ENCODE assay signal across 15 cellular contexts in genomic region chr18:3119401-3120323, GRCh38.
DNase-seq lines count a peak whose midpoint lies in the region; TF ChIP-seq lines count a peak whose summit lies in the region.
"Had no signal": no experiment of that assay in that cellular context is flagged by ENCODE, and none has a peak within 500 bp of the region (broad histone marks: within the 10 kb centered on the region; RNA-seq: fewer than 3 reads in every experiment).

No MANE protein-coding gene starts in this region.

- no peak overlapping the region for H3K4me2 ChIP-seq in neuronal stem cell (ENCODE audit: insufficient read depth, low read length, poor library complexity, severe bottlenecking)

- H3K36me3 ChIP-seq in stomach (peaks cover 0 to 16% (median 0%) of the 10 kb centered on the region in 4 donors), thyroid gland (no peaks in the 10 kb centered on the region), neuronal stem cell (replicated peaks in 1 of 2; ENCODE audit: control insufficient read depth in 2 of 2, insufficient read depth in 2 of 2, low read length in 2 of 2) (no peaks in the 10 kb centered on the region)
- H3K36me3 ChIP-seq: Peyer's patch had no signal

- no peak overlapping the region for H4K8ac ChIP-seq in neuronal stem cell (ENCODE audit: low read depth, low read length)

- H3K23ac ChIP-seq in neuronal stem cell (ENCODE audit: low read depth, low read length, poor library complexity), result no peak overlapping the region

- H2AK5ac ChIP-seq in neuronal stem cell (ENCODE audit: low read depth, low read length), result no peak overlapping the region

- H3K4me3 ChIP-seq in HL-60 (replicated peaks; ENCODE audit: insufficient read depth, low read length), result no peak overlapping the region
- no peak overlapping the region for H3K4me3 ChIP-seq in stomach
- no peak overlapping the region for H3K4me3 ChIP-seq in thyroid gland (replicated peaks in 1 of 3)
- no peak overlapping the region for H3K4me3 ChIP-seq in neuronal stem cell (ENCODE audit: low read length in 2 of 2)
- H3K4me3 ChIP-seq: Peyer's patch had no signal

- TF ChIP-seq POLR2A in stomach (IDR thresholded peaks at IDR 0.05), result no peak
- TF ChIP-seq POLR2A in thyroid gland (IDR thresholded peaks at IDR 0.05), result no peak

- no peak for TF ChIP-seq EP300 in stomach (IDR thresholded peaks at IDR 0.05)

- no peak overlapping the region for H4K91ac ChIP-seq in neuronal stem cell (ENCODE audit: low read depth, low read length, poor library complexity)

- no peak overlapping the region for H2BK12ac ChIP-seq in neuronal stem cell (ENCODE audit: low read length)

- no peak overlapping the region for H3K4ac ChIP-seq in neuronal stem cell (ENCODE audit: low read length)

- H2BK5ac ChIP-seq in neuronal stem cell (ENCODE audit: low read length), result no peak overlapping the region

- DNase-seq in HL-60 (ENCODE audit: low read depth in 1 of 2, low spot score in 1 of 2) (peak in 1 of 2 experiments; percentile 36), SW480 (ENCODE audit: low spot score) (peak; percentile 78), iris pigment epithelial cell (ENCODE audit: low read depth) (peak; percentile 13), stomach (no peak), thyroid gland (no peak), neuronal stem cell (ENCODE audit: low spot score) (no peak), NCI-H146 (lab: John Stamatoyannopoulos, UW) (no peak)
- DNase-seq: activated B cell treated with CpG ODN at 0.5 μM for 24 hours; activated effector memory CD4-positive, alpha-beta T cell treated with Interleukin-2 at 50 U/mL for 16 hours; hippocampal formation; NCI-H1930; NCI-H526; posterior cingulate gyrus; SW 1271 had no signal

- H3K14ac ChIP-seq in neuronal stem cell (ENCODE audit: low read length), result no peak overlapping the region

- H3K4me1 ChIP-seq in stomach (peaks cover 0 to 13% (median 5%) of the 10 kb centered on the region in 4 donors), thyroid gland (no peaks in the 10 kb centered on the region), neuronal stem cell (ENCODE audit: control insufficient read depth in 2 of 2, insufficient read depth in 1 of 2, low read depth in 1 of 2, low read length in 2 of 2) (peaks cover 0 to 2% of the 10 kb centered on the region in 2 donors)
- H3K4me1 ChIP-seq: Peyer's patch had no signal

- H2BK15ac ChIP-seq in neuronal stem cell (ENCODE audit: low read length), result no peak overlapping the region

- WGBS in stomach, 5 donors, result 72 to 80% (median 74%) methylated on average over 12 of the region's 12 CpGs
- WGBS in thyroid gland, 2 donors, result 96 to 97% methylated on average over 12 of the region's 12 CpGs
- WGBS in neuronal stem cell (ENCODE audit: extremely low coverage in 2 of 2, insufficient read length in 2 of 2, insufficient replicate concordance in 1 of 2), 2 donors, result no CpG with 5 or more reads among the region's 12 CpGs

- H2AFZ ChIP-seq in neuronal stem cell (ENCODE audit: low read length), result no peak overlapping the region

- TF ChIP-seq CTCF in HL-60 (IDR thresholded peaks at IDR 0.05; ENCODE audit: insufficient read depth, low read length), result no peak
- TF ChIP-seq CTCF in stomach (IDR thresholded peaks at IDR 0.05), result no peak
- TF ChIP-seq CTCF in thyroid gland (IDR thresholded peaks at IDR 0.05), result no peak

- H3K27ac ChIP-seq in HL-60 (replicated peaks), result peak overlapping the region; percentile 5
- H3K27ac ChIP-seq in stomach, result peak overlapping the region; percentile 57 to 81 (median 70)
- no peak overlapping the region for H3K27ac ChIP-seq in thyroid gland
- no peak overlapping the region for H3K27ac ChIP-seq in neuronal stem cell (replicated peaks; ENCODE audit: low read length)

- H3K79me1 ChIP-seq in neuronal stem cell (ENCODE audit: low read depth, low read length), result no peaks in the 10 kb centered on the region

- H3K9me3 ChIP-seq in stomach (no peaks in the 10 kb centered on the region), thyroid gland (no peaks in the 10 kb centered on the region), neuronal stem cell (replicated peaks in 1 of 2; ENCODE audit: control insufficient read depth in 2 of 2, insufficient read depth in 1 of 2, low read depth in 1 of 2, low read length in 2 of 2) (no peaks in the 10 kb centered on the region)
- H3K9me3 ChIP-seq: Peyer's patch had no signal

- no peak overlapping the region for H2BK120ac ChIP-seq in neuronal stem cell (ENCODE audit: low read depth, low read length)

- H3K27me3 ChIP-seq in HL-60 (ENCODE audit: insufficient read depth, poor library complexity, severe bottlenecking) (no peaks in the 10 kb centered on the region), stomach (no peaks in the 10 kb centered on the region), thyroid gland (no peaks in the 10 kb centered on the region), neuronal stem cell (ENCODE audit: control insufficient read depth in 3 of 3, insufficient read depth in 3 of 3, low read depth in 1 of 3, low read length in 3 of 3) (no peaks in the 10 kb centered on the region)
- H3K27me3 ChIP-seq: Peyer's patch had no signal

- no peak overlapping the region for H3K18ac ChIP-seq in neuronal stem cell (ENCODE audit: low read length)

- no peak overlapping the region for H3K9ac ChIP-seq in neuronal stem cell (ENCODE audit: low read depth, low read length, poor library complexity)

- intact Hi-C loops in stomach (cut with DNase I; ENCODE audit: low total_unique reads), result no loop called here
- intact Hi-C loops in thyroid gland (cut with DNase I), result no loop called here

Comparison
In these comparisons a context has a peak if more than half of its experiments do, and no peak if none do; other contexts are left out.
1. DNase-seq: peak in SW480 (single experiment) and iris pigment epithelial cell (single experiment); none in stomach (single experiment), thyroid gland (0 of 2), neuronal stem cell (single experiment) and NCI-H146 (single experiment).
2. H3K27ac ChIP-seq: peak in HL-60 (single experiment) and stomach (5 of 5); none in thyroid gland (0 of 3) and neuronal stem cell (single experiment).